Comparison of ENCODE assay signal across 24 cellular contexts in genomic region chr4:182257503-182257902, GRCh38. TPM values are rescaled to one million over a fixed set of nuclear protein-coding genes. Genes with fewer than 3 reads are reported as not detected.
"Had no signal": no experiment of that assay in that cellular context is flagged by ENCODE, and none has a peak within 500 bp of the region (broad histone marks: within the 10 kb centered on the region; RNA-seq: fewer than 3 reads in every experiment).

No MANE protein-coding gene starts in this region.

- H3K36me3 ChIP-seq: brain microvascular endothelial cell, cardiac muscle cell had no signal

- DNase-seq: activated B cell treated with CpG ODN at 0.5 μM for 24 hours; activated CD4-positive, alpha-beta memory T cell treated with anti-CD3 and anti-CD28 coated beads for 36 hours; activated CD4-positive, alpha-beta T cell treated with anti-CD3 and anti-CD28 coated beads for 1 hour; activated CD4-positive, alpha-beta T cell treated with anti-CD3 and anti-CD28 coated beads, Interleukin-2, amount 10 ng/mL, durations not matched to agents 7 days and 5 days; activated CD8-positive, alpha-beta memory T cell treated with anti-CD3 and anti-CD28 coated beads for 24 hours; activated gamma-delta T cell treated with Interleukin-2 at 50 U/mL for 16 hours; activated naive CD4-positive, alpha-beta T cell treated with anti-CD3 and anti-CD28 coated beads, Interleukin-2, amount 10 ng/mL, durations not matched to agents 7 days and 5 days; activated naive CD8-positive, alpha-beta T cell treated with anti-CD3 and anti-CD28 coated beads for 36 hours; activated T-cell treated with anti-CD3 and anti-CD28 coated beads, Interleukin-2, amount 50 U/mL, for 72 hours; brain microvascular endothelial cell; NCI-H1092; NCI-H1417; NCI-H1930; NCI-H2171 treated with DMSO at 0.1 percent for 48 hours; NCI-H226; NCI-H510A; NCI-H526 treated with DMSO at 0.1 percent for 48 hours; NCI-H82; SIG-M5; T-helper 17 cell; T-helper 9 cell had no signal

- H3K27me3 Mint-ChIP-seq: activated B cell treated with CpG ODN at 0.5 μM for 24 hours; activated CD4-positive, alpha-beta memory T cell treated with anti-CD3 and anti-CD28 coated beads for 36 hours; activated CD4-positive, alpha-beta T cell treated with anti-CD3 and anti-CD28 coated beads, Interleukin-2, amount 10 ng/mL, durations not matched to agents 7 days and 5 days; activated naive CD4-positive, alpha-beta T cell treated with anti-CD3 and anti-CD28 coated beads, Interleukin-2, amount 10 ng/mL, durations not matched to agents 7 days and 5 days; activated naive CD8-positive, alpha-beta T cell treated with anti-CD3 and anti-CD28 coated beads for 36 hours; T-helper 17 cell had no signal

- H3K27ac ChIP-seq: brain microvascular endothelial cell, cardiac muscle cell had no signal

- H3K4me3 ChIP-seq: cardiac muscle cell had no signal

- H3K36me3 Mint-ChIP-seq: activated CD4-positive, alpha-beta memory T cell treated with anti-CD3 and anti-CD28 coated beads for 36 hours; activated naive CD4-positive, alpha-beta T cell treated with anti-CD3 and anti-CD28 coated beads, Interleukin-2, amount 10 ng/mL, durations not matched to agents 7 days and 5 days; activated naive CD8-positive, alpha-beta T cell treated with anti-CD3 and anti-CD28 coated beads for 36 hours had no signal

- H3K27me3 ChIP-seq: brain microvascular endothelial cell had no signal

- H3K4me1 Mint-ChIP-seq: activated B cell treated with CpG ODN at 0.5 μM for 24 hours; activated CD4-positive, alpha-beta T cell treated with anti-CD3 and anti-CD28 coated beads, Interleukin-2, amount 10 ng/mL, durations not matched to agents 7 days and 5 days; activated naive CD4-positive, alpha-beta T cell treated with anti-CD3 and anti-CD28 coated beads, Interleukin-2, amount 10 ng/mL, durations not matched to agents 7 days and 5 days; activated naive CD8-positive, alpha-beta T cell treated with anti-CD3 and anti-CD28 coated beads for 36 hours; T-helper 17 cell had no signal

- H3K4me3 Mint-ChIP-seq: activated B cell treated with CpG ODN at 0.5 μM for 24 hours; activated CD4-positive, alpha-beta memory T cell treated with anti-CD3 and anti-CD28 coated beads for 36 hours; activated CD4-positive, alpha-beta T cell treated with anti-CD3 and anti-CD28 coated beads, Interleukin-2, amount 10 ng/mL, durations not matched to agents 7 days and 5 days; activated naive CD4-positive, alpha-beta T cell treated with anti-CD3 and anti-CD28 coated beads, Interleukin-2, amount 10 ng/mL, durations not matched to agents 7 days and 5 days; activated naive CD8-positive, alpha-beta T cell treated with anti-CD3 and anti-CD28 coated beads for 36 hours; activated T-cell treated with anti-CD3 and anti-CD28 coated beads, Interleukin-2, amount 50 U/mL, for 72 hours; T-helper 17 cell had no signal

- H3K9me3 Mint-ChIP-seq: activated CD4-positive, alpha-beta memory T cell treated with anti-CD3 and anti-CD28 coated beads for 36 hours; activated CD4-positive, alpha-beta T cell treated with anti-CD3 and anti-CD28 coated beads, Interleukin-2, amount 10 ng/mL, durations not matched to agents 7 days and 5 days; activated naive CD8-positive, alpha-beta T cell treated with anti-CD3 and anti-CD28 coated beads for 36 hours; activated T-helper 2 cell treated with anti-CD3 and anti-CD28 coated beads, Interferon-gamma antibody, Interleukin-2, Interleukin-4, amounts not matched to agents 10 μg/mL and 5 μg/mL and 100 μg/mL, durations not matched to agents 14 hours and 24 hours and 36 hours had no signal

- ATAC-seq: activated T-cell treated with anti-CD3 and anti-CD28 coated beads, Interleukin-2, amount 50 U/mL, for 72 hours; T-helper 17 cell had no signal

- H3K27ac Mint-ChIP-seq: activated B cell treated with CpG ODN at 0.5 μM for 24 hours; activated CD4-positive, alpha-beta memory T cell treated with anti-CD3 and anti-CD28 coated beads for 36 hours; activated CD4-positive, alpha-beta T cell treated with anti-CD3 and anti-CD28 coated beads, Interleukin-2, amount 10 ng/mL, durations not matched to agents 7 days and 5 days; activated naive CD4-positive, alpha-beta T cell treated with anti-CD3 and anti-CD28 coated beads, Interleukin-2, amount 10 ng/mL, durations not matched to agents 7 days and 5 days; activated naive CD8-positive, alpha-beta T cell treated with anti-CD3 and anti-CD28 coated beads for 36 hours; activated T-cell treated with anti-CD3 and anti-CD28 coated beads, Interleukin-2, amount 50 U/mL, for 72 hours; activated T-helper 2 cell treated with anti-CD3 and anti-CD28 coated beads, Interferon-gamma antibody, Interleukin-2, Interleukin-4, amounts not matched to agents 10 μg/mL and 5 μg/mL and 100 μg/mL, durations not matched to agents 14 hours and 24 hours and 36 hours; T-helper 17 cell had no signal

RNA-seq across cellular contexts. Expression of gene TENM3, which starts 14.3 kb away (rescaled TPM):
- total RNA-seq: activated B cell treated with CpG ODN at 0.5 μM for 24 hours; activated CD4-positive, alpha-beta memory T cell treated with anti-CD3 and anti-CD28 coated beads for 36 hours; activated CD4-positive, alpha-beta T cell treated with anti-CD3 and anti-CD28 coated beads, Interleukin-2, amount 10 ng/mL, durations not matched to agents 7 days and 5 days; activated naive CD8-positive, alpha-beta T cell treated with anti-CD3 and anti-CD28 coated beads for 36 hours; OCI-LY7; T-helper 17 cell had no signal
